Comparison of ENCODE assay signal across 17 cellular contexts in genomic region chr6:151512481-151512880, GRCh38. TPM values are rescaled to one million over a fixed set of nuclear protein-coding genes. Genes with fewer than 3 reads are reported as not detected.
"Had no signal": no experiment of that assay in that cellular context is flagged by ENCODE, and none has a peak within 500 bp of the region (broad histone marks: within the 10 kb centered on the region; RNA-seq: fewer than 3 reads in every experiment).

No MANE protein-coding gene starts in this region.

- H3K4me3 Mint-ChIP-seq: activated CD4-positive, alpha-beta T cell treated with anti-CD3 and anti-CD28 coated beads for 36 hours; activated CD8-positive, alpha-beta T cell treated with anti-CD3 and anti-CD28 coated beads, Interleukin-2, amount 10 ng/mL, durations not matched to agents 7 days and 5 days; activated naive CD4-positive, alpha-beta T cell treated with anti-CD3 and anti-CD28 coated beads, Interleukin-2, amount 10 ng/mL, durations not matched to agents 7 days and 5 days; activated T-helper 17 cell treated with anti-CD3 and anti-CD28 coated beads, Interleukin-2, amount 50 U/mL, for 72 hours; nephron had no signal

- H3K9me3 Mint-ChIP-seq: activated naive CD4-positive, alpha-beta T cell treated with anti-CD3 and anti-CD28 coated beads, Interleukin-2, amount 10 ng/mL, durations not matched to agents 7 days and 5 days had no signal

- H3K27ac ChIP-seq: colonic mucosa, suprapubic skin, VCaP had no signal

- H3K27me3 ChIP-seq: colonic mucosa, suprapubic skin had no signal

- H3K4me1 Mint-ChIP-seq: activated T-helper 17 cell treated with anti-CD3 and anti-CD28 coated beads, Interleukin-2, amount 50 U/mL, for 72 hours; nephron had no signal

- H3K9me3 ChIP-seq: colonic mucosa, suprapubic skin had no signal

- H3K27ac Mint-ChIP-seq: activated CD4-positive, alpha-beta T cell treated with anti-CD3 and anti-CD28 coated beads for 36 hours; activated CD8-positive, alpha-beta T cell treated with anti-CD3 and anti-CD28 coated beads, Interleukin-2, amount 10 ng/mL, durations not matched to agents 7 days and 5 days; activated naive CD4-positive, alpha-beta T cell treated with anti-CD3 and anti-CD28 coated beads, Interleukin-2, amount 10 ng/mL, durations not matched to agents 7 days and 5 days; activated T-helper 17 cell treated with anti-CD3 and anti-CD28 coated beads, Interleukin-2, amount 50 U/mL, for 72 hours; nephron had no signal

- ATAC-seq: activated CD4-positive, alpha-beta T cell treated with anti-CD3 and anti-CD28 coated beads for 36 hours; activated CD8-positive, alpha-beta T cell treated with anti-CD3 and anti-CD28 coated beads, Interleukin-2, amount 10 ng/mL, durations not matched to agents 7 days and 5 days; activated T-helper 17 cell treated with anti-CD3 and anti-CD28 coated beads, Interleukin-2, amount 50 U/mL, for 72 hours; left cardiac atrium; stimulated activated naive CD8-positive, alpha-beta T cell treated with anti-CD3 and anti-CD28 coated beads, Interleukin-15, Interleukin-2, amounts not matched to agents 100 U/mL and 50 U/mL, for 24 hours had no signal

- H3K36me3 ChIP-seq: colonic mucosa, suprapubic skin had no signal

- DNase-seq: activated CD4-positive, alpha-beta T cell treated with anti-CD3 and anti-CD28 coated beads for 36 hours; activated CD8-positive, alpha-beta T cell treated with anti-CD3 and anti-CD28 coated beads, Interleukin-2, amount 10 ng/mL, durations not matched to agents 7 days and 5 days; activated naive CD4-positive, alpha-beta T cell treated with anti-CD3 and anti-CD28 coated beads, Interleukin-2, amount 10 ng/mL, durations not matched to agents 7 days and 5 days; caudate nucleus; colonic mucosa; effector CD4-positive, alpha-beta T cell; foreskin melanocyte; head of caudate nucleus; left cardiac atrium; stimulated activated CD4-positive, alpha-beta T cell treated with anti-CD3 and anti-CD28 coated beads, Interleukin-12 subunit alpha, Interleukin-12 subunit beta, amount 100 ng/mL, for 4 hours; stimulated activated CD4-positive, alpha-beta T cell treated with anti-CD3 and anti-CD28 coated beads, Interleukin-2, amount 100 ng/mL, for 48 hours; stimulated activated naive CD8-positive, alpha-beta T cell treated with anti-CD3 and anti-CD28 coated beads, Interleukin-15, Interleukin-2, amounts not matched to agents 100 U/mL and 50 U/mL, for 24 hours had no signal

- H3K4me3 ChIP-seq: colonic mucosa, suprapubic skin had no signal

- H3K36me3 Mint-ChIP-seq: activated naive CD4-positive, alpha-beta T cell treated with anti-CD3 and anti-CD28 coated beads, Interleukin-2, amount 10 ng/mL, durations not matched to agents 7 days and 5 days had no signal

- H3K4me1 ChIP-seq: colonic mucosa, suprapubic skin had no signal

- H3K27me3 Mint-ChIP-seq: activated naive CD4-positive, alpha-beta T cell treated with anti-CD3 and anti-CD28 coated beads, Interleukin-2, amount 10 ng/mL, durations not matched to agents 7 days and 5 days; activated T-helper 17 cell treated with anti-CD3 and anti-CD28 coated beads, Interleukin-2, amount 50 U/mL, for 72 hours had no signal

RNA-seq across cellular contexts. Expression of gene CCDC170, which starts 18.7 kb away (rescaled TPM):
- total RNA-seq: activated CD4-positive, alpha-beta T cell treated with anti-CD3 and anti-CD28 coated beads for 36 hours; activated CD8-positive, alpha-beta T cell treated with anti-CD3 and anti-CD28 coated beads, Interleukin-2, amount 10 ng/mL, durations not matched to agents 7 days and 5 days; activated T-helper 17 cell treated with anti-CD3 and anti-CD28 coated beads, Interleukin-2, amount 50 U/mL, for 72 hours; T-helper 2 cell treated with Interferon-gamma antibody and Interleukin-4, amounts not matched to agents 100 ng/mL and 5 ng/mL, for 36 hours had no signal
